In genomic region chr7:121302214-121302745, GRCh38 we compare ENCODE assay signal across 1 cellular context.
TF ChIP-seq lines count a peak whose summit lies in the region.

No MANE protein-coding gene starts in this region.

TF ChIP-seq in WTC11, 78 proteins besides CTCF, POLR2A, EP300 and RAD21 (continued from another document):
- TF ChIP-seq, protein P1, sequence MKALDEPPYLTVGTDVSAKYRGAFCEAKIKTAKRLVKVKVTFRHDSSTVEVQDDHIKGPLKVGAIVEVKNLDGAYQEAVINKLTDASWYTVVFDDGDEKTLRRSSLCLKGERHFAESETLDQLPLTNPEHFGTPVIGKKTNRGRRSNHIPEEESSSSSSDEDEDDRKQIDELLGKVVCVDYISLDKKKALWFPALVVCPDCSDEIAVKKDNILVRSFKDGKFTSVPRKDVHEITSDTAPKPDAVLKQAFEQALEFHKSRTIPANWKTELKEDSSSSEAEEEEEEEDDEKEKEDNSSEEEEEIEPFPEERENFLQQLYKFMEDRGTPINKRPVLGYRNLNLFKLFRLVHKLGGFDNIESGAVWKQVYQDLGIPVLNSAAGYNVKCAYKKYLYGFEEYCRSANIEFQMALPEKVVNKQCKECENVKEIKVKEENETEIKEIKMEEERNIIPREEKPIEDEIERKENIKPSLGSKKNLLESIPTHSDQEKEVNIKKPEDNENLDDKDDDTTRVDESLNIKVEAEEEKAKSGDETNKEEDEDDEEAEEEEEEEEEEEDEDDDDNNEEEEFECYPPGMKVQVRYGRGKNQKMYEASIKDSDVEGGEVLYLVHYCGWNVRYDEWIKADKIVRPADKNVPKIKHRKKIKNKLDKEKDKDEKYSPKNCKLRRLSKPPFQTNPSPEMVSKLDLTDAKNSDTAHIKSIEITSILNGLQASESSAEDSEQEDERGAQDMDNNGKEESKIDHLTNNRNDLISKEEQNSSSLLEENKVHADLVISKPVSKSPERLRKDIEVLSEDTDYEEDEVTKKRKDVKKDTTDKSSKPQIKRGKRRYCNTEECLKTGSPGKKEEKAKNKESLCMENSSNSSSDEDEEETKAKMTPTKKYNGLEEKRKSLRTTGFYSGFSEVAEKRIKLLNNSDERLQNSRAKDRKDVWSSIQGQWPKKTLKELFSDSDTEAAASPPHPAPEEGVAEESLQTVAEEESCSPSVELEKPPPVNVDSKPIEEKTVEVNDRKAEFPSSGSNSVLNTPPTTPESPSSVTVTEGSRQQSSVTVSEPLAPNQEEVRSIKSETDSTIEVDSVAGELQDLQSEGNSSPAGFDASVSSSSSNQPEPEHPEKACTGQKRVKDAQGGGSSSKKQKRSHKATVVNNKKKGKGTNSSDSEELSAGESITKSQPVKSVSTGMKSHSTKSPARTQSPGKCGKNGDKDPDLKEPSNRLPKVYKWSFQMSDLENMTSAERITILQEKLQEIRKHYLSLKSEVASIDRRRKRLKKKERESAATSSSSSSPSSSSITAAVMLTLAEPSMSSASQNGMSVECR (CRISPR knock-in tag; IDR thresholded peaks at IDR 0.05; ENCODE audit: borderline replicate concordance): no peak
- no peak for TF ChIP-seq GABPB1 (CRISPR knock-in tag; IDR thresholded peaks at IDR 0.05)
- TF ChIP-seq MYBL2 (CRISPR knock-in tag; IDR thresholded peaks at IDR 0.05): no peak
- TF ChIP-seq SMAD3 (CRISPR knock-in tag; IDR thresholded peaks at IDR 0.05; ENCODE audit: borderline replicate concordance): no peak
- TF ChIP-seq PREB (CRISPR knock-in tag; IDR thresholded peaks at IDR 0.05; ENCODE audit: borderline replicate concordance): no peak
- no peak for TF ChIP-seq TP53 (CRISPR knock-in tag; IDR thresholded peaks at IDR 0.05)
